ENCODE assay signal across 18 cellular contexts in the genomic region with DNA sequence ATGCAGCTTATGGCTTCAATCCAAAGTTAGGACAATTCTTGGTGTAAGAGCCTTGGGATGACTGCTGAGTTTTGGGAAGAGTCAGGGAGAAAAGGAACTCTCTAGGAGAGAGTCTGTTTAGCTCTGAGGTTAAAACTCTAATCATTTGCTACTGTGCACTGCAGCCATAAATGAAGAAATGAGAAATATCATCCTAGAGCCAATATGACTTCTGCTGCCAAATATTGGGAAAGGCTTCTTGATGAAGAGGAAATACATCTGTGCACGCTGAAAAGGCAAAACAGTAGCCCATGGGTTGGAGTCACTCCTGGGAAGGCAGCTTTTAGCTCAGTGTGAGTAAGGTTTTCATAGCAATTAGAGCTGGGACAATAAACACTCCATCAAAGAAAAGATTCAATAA.
DNase-seq lines count a peak whose midpoint lies in the region; ATAC-seq and TF ChIP-seq lines count a peak whose summit lies in the region.
"Had no signal": no experiment of that assay in that cellular context is flagged by ENCODE, and none has a peak within 500 bp of the region (broad histone marks: within the 10 kb centered on the region; RNA-seq: fewer than 3 reads in every experiment).

No MANE protein-coding gene starts in this region.

- H3K4me1 ChIP-seq in OCI-LY7 (ENCODE audit: insufficient read depth, low read length, poor library complexity, severe bottlenecking) (peaks cover 19% of the 10 kb centered on the region), lung (ENCODE audit: control insufficient read depth in 2 of 2, insufficient read depth in 2 of 2, low read length in 2 of 2) (no peaks in the 10 kb centered on the region), upper lobe of right lung (peaks cover 4% of the 10 kb centered on the region), right lobe of liver (no peaks in the 10 kb centered on the region)
- H3K4me1 ChIP-seq: SJSA1 had no signal

- no peak overlapping the region for H3K4me3 Mint-ChIP-seq in stimulated activated memory B cell treated with anti-CD40 and anti-IgM and Interleukin-4, amounts not matched to agents 10 μg/mL and 1 μg/mL and 100 μg/mL, for 72 hours
- H3K4me3 Mint-ChIP-seq: CD4-positive, alpha-beta T cell; H9 had no signal

- TF ChIP-seq POLR2A in right lobe of liver (IDR thresholded peaks at IDR 0.05) = no peak

- H3K36me3 ChIP-seq in OCI-LY7 (ENCODE audit: insufficient read depth, low read length) (no peaks in the 10 kb centered on the region), lung (ENCODE audit: control insufficient read depth in 2 of 2, insufficient read depth in 2 of 2, low read length in 2 of 2) (no peaks in the 10 kb centered on the region), upper lobe of right lung (no peaks in the 10 kb centered on the region), right lobe of liver (no peaks in the 10 kb centered on the region)
- H3K36me3 ChIP-seq: SJSA1 had no signal

- peaks cover 11% of the 10 kb centered on the region for H3K4me1 Mint-ChIP-seq in stimulated activated memory B cell treated with anti-CD40 and anti-IgM and Interleukin-4, amounts not matched to agents 10 μg/mL and 1 μg/mL and 100 μg/mL, for 72 hours
- H3K4me1 Mint-ChIP-seq: H9 had no signal

- DNase-seq in OCI-LY7 (ENCODE audit: low spot score) (no peak), fibroblast of pulmonary artery (ENCODE audit: low read depth) (peak; percentile 44), lung (ENCODE audit: low spot score) (no peak), upper lobe of right lung (no peak), NCI-H2029 treated with DMSO at 0.1 percent for 48 hours (lab: John Stamatoyannopoulos, UW) (no peak), right lobe of liver (no peak)
- DNase-seq: CD4-positive, alpha-beta T cell; DMS53; H9; MV-4-11; NCI-H1417 treated with DMSO at 0.1 percent for 48 hours; NCI-H1930; NCI-H2171 treated with DMSO at 0.1 percent for 48 hours; NCI-H446 treated with DMSO at 0.1 percent for 48 hours; NCI-H748 treated with DMSO at 0.1 percent for 48 hours had no signal

- H3K27ac Mint-ChIP-seq in stimulated activated memory B cell treated with anti-CD40 and anti-IgM and Interleukin-4, amounts not matched to agents 10 μg/mL and 1 μg/mL and 100 μg/mL, for 72 hours = no peak overlapping the region
- H3K27ac Mint-ChIP-seq: CD4-positive, alpha-beta T cell; H9 had no signal

- no peaks in the 10 kb centered on the region for H3K27me3 Mint-ChIP-seq in stimulated activated memory B cell treated with anti-CD40 and anti-IgM and Interleukin-4, amounts not matched to agents 10 μg/mL and 1 μg/mL and 100 μg/mL, for 72 hours
- H3K27me3 Mint-ChIP-seq: CD4-positive, alpha-beta T cell had no signal

- H3K27ac ChIP-seq in OCI-LY7 (ENCODE audit: low read depth, low read length, poor library complexity, severe bottlenecking) (no peak overlapping the region), lung (ENCODE audit: low read depth in 1 of 2, low read length in 1 of 2) (no peak overlapping the region), upper lobe of right lung (no peak overlapping the region), right lobe of liver (no peak overlapping the region)
- H3K27ac ChIP-seq: RWPE1, SJSA1 had no signal

- TF ChIP-seq CTCF in OCI-LY7 (conservative IDR thresholded peaks at IDR 0.05; ENCODE audit: low read length) (no peak), fibroblast of pulmonary artery (IDR thresholded peaks at IDR 0.05; ENCODE audit: low read length, missing control alignments) (no peak), lung (IDR thresholded peaks at IDR 0.05; ENCODE audit: control extremely low read depth, extremely low read depth) (no peak), upper lobe of right lung (IDR thresholded peaks at IDR 0.05) (no peak), right lobe of liver (IDR thresholded peaks at IDR 0.05) (no peak)

- no peaks in the 10 kb centered on the region for H3K9me2 ChIP-seq in OCI-LY7 (ENCODE audit: insufficient read depth, low read length)

- peaks cover 4% of the 10 kb centered on the region for H3K9me3 Mint-ChIP-seq in stimulated activated memory B cell treated with anti-CD40 and anti-IgM and Interleukin-4, amounts not matched to agents 10 μg/mL and 1 μg/mL and 100 μg/mL, for 72 hours
- H3K9me3 Mint-ChIP-seq: CD4-positive, alpha-beta T cell had no signal

- H3K4me3 ChIP-seq in OCI-LY7 (ENCODE audit: low read depth, low read length, poor library complexity, severe bottlenecking) = no peak overlapping the region
- no peak overlapping the region for H3K4me3 ChIP-seq in fibroblast of pulmonary artery (replicated peaks; ENCODE audit: low read depth, low read length)
- H3K4me3 ChIP-seq in lung = no peak overlapping the region
- no peak overlapping the region for H3K4me3 ChIP-seq in upper lobe of right lung
- no peak overlapping the region for H3K4me3 ChIP-seq in right lobe of liver
- H3K4me3 ChIP-seq: SJSA1 had no signal

- H3K36me3 Mint-ChIP-seq in stimulated activated memory B cell treated with anti-CD40 and anti-IgM and Interleukin-4, amounts not matched to agents 10 μg/mL and 1 μg/mL and 100 μg/mL, for 72 hours = no peaks in the 10 kb centered on the region

- intact Hi-C loops in OCI-LY7 (cut with micrococcal nuclease; ENCODE audit: unreplicated experiment) = no loop called here
- intact Hi-C loops in upper lobe of right lung (cut with DNase I) = no loop called here
- intact Hi-C loops in right lobe of liver (cut with DNase I) = no loop called here

- ATAC-seq in lung (ENCODE audit: insufficient read depth, low FRiP score) = peak; percentile 22
- peak; percentile 42 for ATAC-seq in upper lobe of right lung
- no peak for ATAC-seq in stimulated activated memory B cell treated with anti-CD40 and anti-IgM and Interleukin-4, amounts not matched to agents 10 μg/mL and 1 μg/mL and 100 μg/mL, for 72 hours
- no peak for ATAC-seq in right lobe of liver

- CTCF ChIA-PET in OCI-LY7 (lab: Charles Lee; ENCODE audit: unreplicated experiment) = no interaction called here

- H3K9me3 ChIP-seq in OCI-LY7 (ENCODE audit: low read length) (no peaks in the 10 kb centered on the region), lung (ENCODE audit: control insufficient read depth in 2 of 2, insufficient read depth in 1 of 2, low read length in 1 of 2) (no peaks in the 10 kb centered on the region), upper lobe of right lung (no peaks in the 10 kb centered on the region), right lobe of liver (no peaks in the 10 kb centered on the region)
- H3K9me3 ChIP-seq: SJSA1 had no signal

- H3K27me3 ChIP-seq in lung (ENCODE audit: control insufficient read depth, insufficient read depth) (no peaks in the 10 kb centered on the region), upper lobe of right lung (no peaks in the 10 kb centered on the region), right lobe of liver (no peaks in the 10 kb centered on the region)
- H3K27me3 ChIP-seq: SJSA1 had no signal

- no peaks in the 10 kb centered on the region for H3K79me2 ChIP-seq in OCI-LY7 (ENCODE audit: insufficient read depth, low read depth, low read length)

- 9 to 47% methylated on average over 1 of the region's 1 CpG for WGBS in lung, 2 donors
- WGBS in right lobe of liver (ENCODE audit: insufficient coverage, low coverage, low lambda C conversion rate, missing lambda C conversion rate) = 10% methylated on average over 1 of the region's 1 CpG

- peak overlapping the region; percentile 67; the same call in 1 of the 2 replicates for H2AFZ ChIP-seq in OCI-LY7 (ENCODE audit: low read length)

- POLR2A ChIA-PET in OCI-LY7 (lab: Charles Lee) = interaction anchor here (0.8 to 1.0 kb wide), 3 partner anchors 11 to 20 kb away, joined by 3 to 5 read pairs (median 3); no protein-coding TSS in a partner anchor

- no peaks in the 10 kb centered on the region for H4K20me1 ChIP-seq in OCI-LY7 (ENCODE audit: insufficient read depth, low read length)

- H3K4me2 ChIP-seq in OCI-LY7 (ENCODE audit: low read length) = peak overlapping the region; percentile 60; the same call in 1 of the 2 replicates

- TSS peak; percentile 62 for BruUV-seq in OCI-LY7 (replicated peaks; lab: Mats Ljungman, UMichigan)

Comparison
In these comparisons a context has a peak if more than half of its experiments do, and no peak if none do; other contexts are left out.
1. ATAC-seq: peak in lung (single experiment) and upper lobe of right lung (single experiment); none in stimulated activated memory B cell treated with anti-CD40 and anti-IgM and Interleukin-4, amounts not matched to agents 10 μg/mL and 1 μg/mL and 100 μg/mL, for 72 hours (single experiment) and right lobe of liver (0 of 4).